In the genomic region with DNA sequence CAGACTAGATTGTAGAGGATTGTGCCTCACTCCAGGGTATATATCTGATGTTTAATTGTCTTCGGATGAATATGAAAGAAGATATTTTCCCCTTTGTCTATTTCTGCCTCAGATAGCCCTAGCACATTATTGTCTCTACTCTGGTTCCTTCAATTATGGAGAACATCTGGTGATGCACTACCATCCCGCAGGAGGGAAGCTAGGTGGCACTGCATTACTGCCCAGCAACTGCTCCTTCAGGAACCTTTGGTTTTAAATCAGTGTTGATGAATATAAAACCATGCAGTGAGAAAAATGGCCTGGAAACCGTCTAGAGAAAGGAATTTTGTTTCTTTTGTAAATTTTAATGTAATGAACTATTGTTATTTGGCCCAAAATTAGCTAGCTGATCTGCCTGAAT, we compare ENCODE assay signal across 9 cellular contexts.
DNase-seq lines count a peak whose midpoint lies in the region; ATAC-seq and TF ChIP-seq lines count a peak whose summit lies in the region.
"Had no signal": no experiment of that assay in that cellular context is flagged by ENCODE, and none has a peak within 500 bp of the region (broad histone marks: within the 10 kb centered on the region; RNA-seq: fewer than 3 reads in every experiment).

No MANE protein-coding gene starts in this region.

- no peak overlapping the region for H3K27ac Mint-ChIP-seq in natural killer cell
- H3K27ac Mint-ChIP-seq in natural killer cell treated with Interleukin-12 subunit alpha and Interleukin-12 subunit beta and Interleukin-15 and Interleukin-18, amount 100 ng/mL, for 72 hours: no peak overlapping the region
- no peak overlapping the region for H3K27ac Mint-ChIP-seq in activated T-helper 17 cell treated with anti-CD3 and anti-CD28 coated beads, Interleukin-2, amount 50 U/mL, for 72 hours
- H3K27ac Mint-ChIP-seq: activated naive CD8-positive, alpha-beta T cell had no signal

- intact Hi-C loops in natural killer cell (cut with micrococcal nuclease) (no loop called here), heart left ventricle (cut with DNase I) (loop anchor here (1.0 to 10.0 kb wide), 7 partner anchors 142 to 802 kb away; no protein-coding TSS in a partner anchor)

- H3K27me3 Mint-ChIP-seq in natural killer cell (ENCODE audit: low read depth in 2 of 2): peaks cover 12 to 15% of the 10 kb centered on the region in 2 donors
- peaks cover 13% of the 10 kb centered on the region in 2 donors for H3K27me3 Mint-ChIP-seq in natural killer cell treated with Interleukin-12 subunit alpha and Interleukin-12 subunit beta and Interleukin-15 and Interleukin-18, amount 100 ng/mL, for 72 hours
- H3K27me3 Mint-ChIP-seq in activated T-helper 17 cell treated with anti-CD3 and anti-CD28 coated beads, Interleukin-2, amount 50 U/mL, for 72 hours: peaks cover 23% of the 10 kb centered on the region
- H3K27me3 Mint-ChIP-seq: activated naive CD8-positive, alpha-beta T cell had no signal

- no peak overlapping the region for H3K4me3 ChIP-seq in heart left ventricle
- H3K4me3 ChIP-seq in tibial nerve: no peak overlapping the region

- H3K27ac ChIP-seq in heart left ventricle: no peak overlapping the region
- H3K27ac ChIP-seq in tibial nerve: no peak overlapping the region

- H3K9me3 ChIP-seq in heart left ventricle: peaks cover 0 to 18% (median 0%) of the 10 kb centered on the region in 12 donors
- H3K9me3 ChIP-seq in tibial nerve: peaks cover 0 to 15% (median 0%) of the 10 kb centered on the region in 4 donors

- DNase-seq in natural killer cell (no peak), SK-MEL-5 (ENCODE audit: low read depth, low spot score) (peak; percentile 36), heart left ventricle (peak in 3 of 5 donors; percentile 28 to 39 (median 30)), tibial nerve (ENCODE audit: low spot score in 2 of 2) (peak in 1 of 2 donors; percentile 32), cerebellar cortex (ENCODE audit: low spot score) (no peak)
- no peak for DNase-seq in natural killer cell treated with Interleukin-12 subunit alpha and Interleukin-12 subunit beta and Interleukin-15 and Interleukin-18, amount 100 ng/mL, for 72 hours (ENCODE audit: low spot score)

- 27 to 47% (median 42%) methylated on average over 3 of the region's 3 CpGs for WGBS in heart left ventricle, 4 donors
- WGBS in tibial nerve, 2 donors: 39 to 47% methylated on average over 3 of the region's 3 CpGs

- H3K4me1 ChIP-seq in heart left ventricle (no peaks in the 10 kb centered on the region), tibial nerve (peaks cover 0 to 23% (median 0%) of the 10 kb centered on the region in 4 donors)

- H3K9me3 Mint-ChIP-seq in natural killer cell: peaks cover 4% of the 10 kb centered on the region in 2 donors
- peaks cover 12% of the 10 kb centered on the region for H3K9me3 Mint-ChIP-seq in natural killer cell treated with Interleukin-12 subunit alpha and Interleukin-12 subunit beta and Interleukin-15 and Interleukin-18, amount 100 ng/mL, for 72 hours
- peaks cover 9% of the 10 kb centered on the region for H3K9me3 Mint-ChIP-seq in activated T-helper 17 cell treated with anti-CD3 and anti-CD28 coated beads, Interleukin-2, amount 50 U/mL, for 72 hours

- H3K27me3 ChIP-seq in heart left ventricle (no peaks in the 10 kb centered on the region), tibial nerve (no peaks in the 10 kb centered on the region)

- no peak overlapping the region for H3K4me3 Mint-ChIP-seq in natural killer cell
- no peak overlapping the region for H3K4me3 Mint-ChIP-seq in natural killer cell treated with Interleukin-12 subunit alpha and Interleukin-12 subunit beta and Interleukin-15 and Interleukin-18, amount 100 ng/mL, for 72 hours
- H3K4me3 Mint-ChIP-seq in activated T-helper 17 cell treated with anti-CD3 and anti-CD28 coated beads, Interleukin-2, amount 50 U/mL, for 72 hours: no peak overlapping the region
- H3K4me3 Mint-ChIP-seq: activated naive CD8-positive, alpha-beta T cell had no signal

- H3K36me3 Mint-ChIP-seq in natural killer cell: peaks cover 13% of the 10 kb centered on the region
- peaks cover 10% of the 10 kb centered on the region for H3K36me3 Mint-ChIP-seq in natural killer cell treated with Interleukin-12 subunit alpha and Interleukin-12 subunit beta and Interleukin-15 and Interleukin-18, amount 100 ng/mL, for 72 hours
- H3K36me3 Mint-ChIP-seq in activated T-helper 17 cell treated with anti-CD3 and anti-CD28 coated beads, Interleukin-2, amount 50 U/mL, for 72 hours (ENCODE audit: low read depth): no peaks in the 10 kb centered on the region

- H3K4me1 Mint-ChIP-seq in natural killer cell: no peaks in the 10 kb centered on the region
- H3K4me1 Mint-ChIP-seq in natural killer cell treated with Interleukin-12 subunit alpha and Interleukin-12 subunit beta and Interleukin-15 and Interleukin-18, amount 100 ng/mL, for 72 hours (ENCODE audit: low read depth in 2 of 2): peaks cover 0 to 5% of the 10 kb centered on the region in 2 donors
- no peaks in the 10 kb centered on the region for H3K4me1 Mint-ChIP-seq in activated T-helper 17 cell treated with anti-CD3 and anti-CD28 coated beads, Interleukin-2, amount 50 U/mL, for 72 hours

- in situ Hi-C loops in SK-MEL-5 (cut with HindIII; ENCODE audit: low pct_unique_long_range_greater_than_20kb, low sequenced_read_pairs): no loop called here

- peak in 2 of 3 donors; percentile 47 to 54 for ATAC-seq in natural killer cell
- no peak for ATAC-seq in natural killer cell treated with Interleukin-12 subunit alpha and Interleukin-12 subunit beta and Interleukin-15 and Interleukin-18, amount 100 ng/mL, for 72 hours
- peak in 3 of 4 donors; percentile 64 to 83 (median 81) for ATAC-seq in heart left ventricle
- ATAC-seq in HG02981 (IDR thresholded peaks at IDR 0.05; ENCODE audit: unreplicated experiment): no peak
- no peak for ATAC-seq in activated T-helper 17 cell treated with anti-CD3 and anti-CD28 coated beads, Interleukin-2, amount 50 U/mL, for 72 hours (replicated peaks)

- TF ChIP-seq EP300 in tibial nerve (IDR thresholded peaks at IDR 0.05): no peak

- no peaks in the 10 kb centered on the region for H3K36me3 ChIP-seq in heart left ventricle
- no peaks in the 10 kb centered on the region for H3K36me3 ChIP-seq in tibial nerve

- TF ChIP-seq CTCF in natural killer cell (IDR thresholded peaks at IDR 0.05): peak; percentile 37
- TF ChIP-seq CTCF in heart left ventricle (IDR thresholded peaks at IDR 0.05): peak; percentile 49 to 82 (median 67)
- peak; percentile 30 to 56 (median 51) for TF ChIP-seq CTCF in tibial nerve (IDR thresholded peaks at IDR 0.05)

- TF ChIP-seq POLR2A in heart left ventricle (IDR thresholded peaks at IDR 0.05): no peak
- no peak for TF ChIP-seq POLR2A in tibial nerve (IDR thresholded peaks at IDR 0.05)

Comparison
In these comparisons a context has a peak if more than half of its experiments do, and no peak if none do; other contexts are left out.
1. ATAC-seq: peak in natural killer cell (2 of 3) and heart left ventricle (3 of 4); none in natural killer cell treated with Interleukin-12 subunit alpha and Interleukin-12 subunit beta and Interleukin-15 and Interleukin-18, amount 100 ng/mL, for 72 hours (0 of 2), HG02981 (single experiment) and activated T-helper 17 cell treated with anti-CD3 and anti-CD28 coated beads, Interleukin-2, amount 50 U/mL, for 72 hours (single experiment).
2. DNase-seq: peak in SK-MEL-5 (single experiment) and heart left ventricle (3 of 5); none in natural killer cell (single experiment), natural killer cell treated with Interleukin-12 subunit alpha and Interleukin-12 subunit beta and Interleukin-15 and Interleukin-18, amount 100 ng/mL, for 72 hours (single experiment) and cerebellar cortex (single experiment).
3. Peak in every context shown above with its lines, with median percentiles within 50 percentile points of each other: CTCF ChIP-seq.